ENCODE assay signal across 10 cellular contexts in the genomic region with DNA sequence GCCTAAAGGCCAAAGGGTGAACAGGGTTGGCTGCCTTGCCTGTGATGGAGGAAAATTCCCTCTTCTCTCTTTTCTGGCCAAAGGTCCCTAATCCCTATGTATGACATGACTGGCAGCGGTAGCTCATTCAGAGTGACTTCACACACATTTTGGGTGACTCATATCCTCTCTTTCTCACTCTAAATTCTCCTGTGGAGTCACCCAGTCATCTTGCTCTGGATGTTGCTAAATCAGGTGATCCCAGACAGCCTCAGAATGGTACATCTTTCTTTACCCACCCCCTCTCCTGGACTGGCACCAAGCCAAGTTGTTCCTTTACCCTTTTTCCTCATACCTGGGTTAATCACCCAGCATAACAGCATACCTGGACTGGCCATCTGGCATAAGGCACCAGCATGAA.
A peak's percentile ranks its signal among the peaks of the same experiment; 100 is the strongest.
DNase-seq lines count a peak whose midpoint lies in the region; ATAC-seq and TF ChIP-seq lines count a peak whose summit lies in the region.
"Had no signal": no experiment of that assay in that cellular context is flagged by ENCODE, and none has a peak within 500 bp of the region (broad histone marks: within the 10 kb centered on the region; RNA-seq: fewer than 3 reads in every experiment).

No MANE protein-coding gene starts in this region.

- peaks cover 26% of the 10 kb centered on the region for H3K9me3 Mint-ChIP-seq in endodermal cell

- H3K27ac Mint-ChIP-seq in endodermal cell: no peak overlapping the region

- H3K36me3 ChIP-seq in endodermal cell (ENCODE audit: control insufficient read depth, insufficient read depth, low read length) (no peaks in the 10 kb centered on the region), H7 (replicated peaks; ENCODE audit: control insufficient read depth, insufficient read depth, low read length) (no peaks in the 10 kb centered on the region)

- H3K9me3 ChIP-seq in endodermal cell (ENCODE audit: control insufficient read depth, low read length): peaks cover 14% of the 10 kb centered on the region

- TF ChIP-seq CTCF in NB4 (IDR thresholded peaks at IDR 0.05; ENCODE audit: low read depth, low read length) (no peak), endodermal cell (conservative IDR thresholded peaks at IDR 0.05) (no peak), retinal pigment epithelial cell (conservative IDR thresholded peaks at IDR 0.05; ENCODE audit: low read depth, low read length) (no peak)

- H3K27me3 ChIP-seq in endodermal cell (ENCODE audit: control insufficient read depth, insufficient read depth, low read length, poor library complexity, severe bottlenecking) (no peaks in the 10 kb centered on the region), H7 (ENCODE audit: control insufficient read depth, insufficient read depth, low read length) (no peaks in the 10 kb centered on the region)

- TF ChIP-seq POLR2A in NB4 (IDR thresholded peaks at IDR 0.05; ENCODE audit: extremely low read depth, insufficient read length): no peak

- 67 to 70% methylated on average over 1 of the region's 1 CpG for WGBS in endodermal cell (ENCODE audit: insufficient coverage in 1 of 2, insufficient read length in 1 of 2), 2 experiments

- peak; percentile 33 for DNase-seq in activated CD4-positive, alpha-beta T cell treated with anti-CD3 and anti-CD28 coated beads for 48 hours
- no peak for DNase-seq in activated CD4-positive, alpha-beta T cell treated with anti-CD3 and anti-CD28 coated beads, Interleukin-2, amount 50 U/mL, for 1 hour
- peak; percentile 41 for DNase-seq in NB4 (ENCODE audit: low read depth)
- peak; percentile 33 for DNase-seq in endodermal cell
- DNase-seq in retinal pigment epithelial cell (ENCODE audit: low read depth): peak; percentile 47
- DNase-seq in H7: no peak
- no peak for DNase-seq in NCI-H446 treated with DMSO at 0.1 percent for 48 hours (lab: John Stamatoyannopoulos, UW)
- DNase-seq: aorta, NCI-H187 had no signal

- H3K36me3 Mint-ChIP-seq in endodermal cell (ENCODE audit: low read depth): no peaks in the 10 kb centered on the region

- no peaks in the 10 kb centered on the region for H3K4me1 Mint-ChIP-seq in endodermal cell

- no peaks in the 10 kb centered on the region for H3K4me1 ChIP-seq in endodermal cell (ENCODE audit: control insufficient read depth, insufficient read depth, low read length)

- H3K4me3 ChIP-seq in NB4 (ENCODE audit: low read depth, low read length): no peak overlapping the region
- no peak overlapping the region for H3K4me3 ChIP-seq in endodermal cell (ENCODE audit: low read length)
- H3K4me3 ChIP-seq in retinal pigment epithelial cell (ENCODE audit: low read length): no peak overlapping the region
- no peak overlapping the region for H3K4me3 ChIP-seq in H7 (ENCODE audit: insufficient read depth, low read depth, low read length)

- H3K27ac ChIP-seq in endodermal cell (ENCODE audit: low read depth, low read length): no peak overlapping the region

- no peak overlapping the region for H3K4me3 Mint-ChIP-seq in endodermal cell

- ATAC-seq in GM18519 (IDR thresholded peaks at IDR 0.05; ENCODE audit: low FRiP score, unreplicated experiment): no peak

- no peak overlapping the region for H3K9ac ChIP-seq in endodermal cell (ENCODE audit: extremely low read depth, low read length, poor library complexity, severe bottlenecking)

- H3K27me3 Mint-ChIP-seq in endodermal cell (ENCODE audit: insufficient read depth): peaks cover 2% of the 10 kb centered on the region

Comparison
In these comparisons a context has a peak if more than half of its experiments do, and no peak if none do; other contexts are left out.
1. DNase-seq: peak in activated CD4-positive, alpha-beta T cell treated with anti-CD3 and anti-CD28 coated beads for 48 hours (single experiment), NB4 (single experiment), endodermal cell (single experiment) and retinal pigment epithelial cell (single experiment); none in activated CD4-positive, alpha-beta T cell treated with anti-CD3 and anti-CD28 coated beads, Interleukin-2, amount 50 U/mL, for 1 hour (single experiment), H7 (single experiment) and NCI-H446 treated with DMSO at 0.1 percent for 48 hours (single experiment).